ENCODE assay signal across 10 cellular contexts in the genomic region with DNA sequence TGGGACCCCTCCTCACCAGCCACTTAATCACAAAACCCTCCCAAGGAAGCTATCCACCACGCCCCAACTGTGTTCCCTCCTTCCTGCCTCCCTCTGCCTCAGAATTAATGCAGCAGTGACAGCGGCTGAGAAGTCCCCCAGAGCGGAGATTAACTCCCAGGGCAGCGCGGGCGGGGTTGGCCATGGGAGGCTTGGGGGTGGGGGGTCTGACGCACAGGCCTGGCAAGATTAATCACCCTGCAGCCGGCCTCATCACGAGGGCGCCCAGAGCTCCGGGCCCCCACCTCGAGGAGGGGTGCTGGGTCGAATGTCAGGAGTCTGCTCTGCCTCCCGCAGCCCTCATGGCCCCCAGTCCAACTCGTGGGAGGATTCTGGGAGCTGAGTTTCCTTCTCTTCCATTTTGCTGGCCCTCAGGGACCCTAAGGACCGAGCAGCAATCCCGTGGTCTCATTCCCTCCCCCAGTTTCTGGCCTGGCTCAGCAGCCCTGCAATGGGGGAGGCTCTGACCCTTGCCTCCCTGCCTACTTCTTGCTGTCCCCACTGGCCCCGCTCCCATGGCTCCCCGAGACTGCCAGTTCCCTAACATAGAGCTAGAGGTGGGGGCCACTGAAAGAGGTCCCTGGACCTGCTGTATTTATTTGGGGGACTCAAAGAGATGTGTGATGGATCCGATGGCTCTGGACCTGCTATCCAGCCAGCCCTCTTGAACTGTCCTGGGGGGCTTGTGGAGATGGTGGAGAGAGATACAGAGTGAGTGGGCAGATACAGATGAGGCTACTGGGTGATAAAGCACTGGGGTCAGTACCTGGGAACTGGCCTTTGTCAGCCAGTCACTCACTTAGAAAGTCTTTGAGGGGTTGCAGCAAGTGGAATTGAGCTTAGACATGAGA. TPM values are rescaled to one million over a fixed set of nuclear protein-coding genes. Genes with fewer than 3 reads are reported as not detected.
DNase-seq lines count a peak whose midpoint lies in the region; ATAC-seq, FAIRE-seq and TF ChIP-seq lines count a peak whose summit lies in the region.
"Had no signal": no experiment of that assay in that cellular context is flagged by ENCODE, and none has a peak within 500 bp of the region (broad histone marks: within the 10 kb centered on the region; RNA-seq: fewer than 3 reads in every experiment).

No MANE protein-coding gene starts in this region.

- no peak overlapping the region for H3K4me3 ChIP-seq in fibroblast of villous mesenchyme (ENCODE audit: low read depth, low read length)

- DNase-seq in D721Med (ENCODE audit: insufficient read length, low spot score), result peak; percentile 87
- no peak for DNase-seq in RWPE1 (ENCODE audit: low spot score)
- peak; percentile 81 for DNase-seq in fibroblast of villous mesenchyme (ENCODE audit: low read depth)
- DNase-seq in posterior vena cava (ENCODE audit: low spot score), result peak; percentile 88
- no peak for DNase-seq in CD14-positive monocyte (ENCODE audit: low spot score)
- DNase-seq in activated T-cell treated with anti-CD3 and anti-CD28 coated beads for 4 hours, result no peak
- DNase-seq in NCI-H1694 treated with DMSO at 0.1 percent for 48 hours (lab: John Stamatoyannopoulos, UW), result no peak
- DNase-seq: NCI-H1436 had no signal

- intact Hi-C loops in posterior vena cava (cut with DNase I) (loop anchor here in 1 of 2 donors (2.0 kb wide), 1 partner anchor 56 kb away; no protein-coding TSS in a partner anchor), CD14-positive monocyte (cut with micrococcal nuclease) (loop anchor here in 1 of 2 donors (1.0 to 5.0 kb wide), 2 partner anchors 57 kb away; no protein-coding TSS in a partner anchor)

- no peak overlapping the region for H3K27ac ChIP-seq in RWPE1

- H3K4me1 Mint-ChIP-seq in CD14-positive monocyte, result peaks cover 19% of the 10 kb centered on the region

- peaks cover 0 to 2% (median 0%) of the 10 kb centered on the region in 7 donors for H3K9me3 Mint-ChIP-seq in CD14-positive monocyte
- H3K9me3 Mint-ChIP-seq: activated CD4-positive, alpha-beta T cell treated with anti-CD3 and anti-CD28 coated beads, Interleukin-2, amount 10 ng/mL, durations not matched to agents 24 days and 14 days had no signal

- CTCF ChIA-PET in RWPE1 (lab: Yijun Ruan, JAX), result interaction anchor here (0.6 to 6.2 kb wide), 13 partner anchors 10 to 270 kb away, joined by 3 to 125 read pairs (median 4); no protein-coding TSS in a partner anchor

- H3K4me3 Mint-ChIP-seq in CD14-positive monocyte, result peak overlapping the region in 1 of 2 donors; percentile 13
- H3K4me3 Mint-ChIP-seq: activated CD4-positive, alpha-beta T cell treated with anti-CD3 and anti-CD28 coated beads, Interleukin-2, amount 10 ng/mL, durations not matched to agents 24 days and 14 days had no signal

- TF ChIP-seq CTCF in D721Med (IDR thresholded peaks at IDR 0.05; ENCODE audit: insufficient read depth, missing control alignments) (no peak), RWPE1 (conservative IDR thresholded peaks at IDR 0.05; ENCODE audit: low read depth) (peak; percentile 22; the same call in 1 of the 2 replicates), fibroblast of villous mesenchyme (IDR thresholded peaks at IDR 0.05; ENCODE audit: insufficient read depth, low read depth, low read length) (no peak), CD14-positive monocyte (IDR thresholded peaks at IDR 0.05) (no peak)

- no peak for ATAC-seq in GM21825 (IDR thresholded peaks at IDR 0.05; ENCODE audit: unreplicated experiment)

- H3K36me3 Mint-ChIP-seq in CD14-positive monocyte, result peaks cover 0 to 1% of the 10 kb centered on the region in 2 donors

- POLR2A ChIA-PET in RWPE1 (lab: Yijun Ruan, JAX; ENCODE audit: low non-redundant PET), result no interaction called here

- no peak for FAIRE-seq in D721Med (lab: Jason Lieb, UNC)

- H3K27ac Mint-ChIP-seq in CD14-positive monocyte, result peak overlapping the region in 2 of 7 donors; percentile 40 to 72
- H3K27ac Mint-ChIP-seq: activated CD4-positive, alpha-beta T cell treated with anti-CD3 and anti-CD28 coated beads, Interleukin-2, amount 10 ng/mL, durations not matched to agents 24 days and 14 days had no signal

- H3K27me3 Mint-ChIP-seq in CD14-positive monocyte (ENCODE audit: low read depth in 3 of 3), result peaks cover 30 to 48% (median 44%) of the 10 kb centered on the region in 3 donors

RNA-seq across cellular contexts. Expression of a gene that starts 42.5 kb away (rescaled TPM):
- 75.4 and 79.5 TPM in 2 replicates for total RNA-seq in fibroblast of villous mesenchyme
- total RNA-seq in posterior vena cava, result 10 to 100 TPM; 48.9 to 49.1 TPM
- 10 to 100 TPM; 33.7 to 37.2 TPM for polyA plus RNA-seq in CD14-positive monocyte

Comparison
In these comparisons a context has a peak if more than half of its experiments do, and no peak if none do; other contexts are left out.
1. DNase-seq: peak in D721Med (single experiment), fibroblast of villous mesenchyme (single experiment) and posterior vena cava (single experiment); none in RWPE1 (single experiment), CD14-positive monocyte (single experiment), activated T-cell treated with anti-CD3 and anti-CD28 coated beads for 4 hours (single experiment) and NCI-H1694 treated with DMSO at 0.1 percent for 48 hours (single experiment).